Comparison of ENCODE assay signal across 20 cellular contexts in genomic region chr4:183326853-183327252, GRCh38. TPM values are rescaled to one million over a fixed set of nuclear protein-coding genes. Genes with fewer than 3 reads are reported as not detected.
DNase-seq lines count a peak whose midpoint lies in the region; ATAC-seq, FAIRE-seq and TF ChIP-seq lines count a peak whose summit lies in the region.
"Had no signal": no experiment of that assay in that cellular context is flagged by ENCODE, and none has a peak within 500 bp of the region (broad histone marks: within the 10 kb centered on the region; RNA-seq: fewer than 3 reads in every experiment).

No MANE protein-coding gene starts in this region.

- DNase-seq in A549 (ENCODE audit: low read depth in 1 of 2, low spot score in 1 of 2) (no peak), NB4 (ENCODE audit: low read depth) (peak; percentile 61), choroid plexus epithelial cell (ENCODE audit: low read depth) (peak; percentile 33), adrenal gland (no peak), H9 (no peak), NCI-H345 (lab: John Stamatoyannopoulos, UW) (no peak)
- DNase-seq in activated naive CD4-positive, alpha-beta T cell treated with anti-CD3 and anti-CD28 coated beads for 36 hours = no peak
- DNase-seq: activated CD4-positive, alpha-beta T cell treated with anti-CD3 and anti-CD28 coated beads for 48 hours; activated CD8-positive, alpha-beta memory T cell treated with anti-CD3 and anti-CD28 coated beads, Interleukin-2, amount 50 U/mL, for 48 hours; activated naive CD4-positive, alpha-beta T cell; dermis blood vessel endothelial cell; lower lobe of right lung; NCI-H1105 treated with DMSO at 0.1 percent for 48 hours; stimulated activated CD4-positive, alpha-beta T cell treated with anti-CD3 and anti-CD28 coated beads, Interleukin-4, amount 100 ng/mL, for 1 hour; T1000 had no signal

- H2AFZ ChIP-seq in H9 (ENCODE audit: low read length) = no peak overlapping the region
- H2AFZ ChIP-seq: parathyroid adenoma had no signal

- H3K4me2 ChIP-seq in A549 = no peak overlapping the region
- no peak overlapping the region for H3K4me2 ChIP-seq in H9 (ENCODE audit: insufficient read depth, insufficient read length, low read length)

- intact Hi-C loops in adrenal gland (cut with DNase I) = no loop called here
- intact Hi-C loops in activated naive CD4-positive, alpha-beta T cell treated with anti-CD3 and anti-CD28 coated beads for 36 hours (cut with micrococcal nuclease) = no loop called here

- H3K36me3 ChIP-seq in adrenal gland (replicated peaks in 1 of 2) = no peaks in the 10 kb centered on the region
- H3K36me3 ChIP-seq: lower lobe of right lung, suprapubic skin had no signal

- H3K4me3 ChIP-seq in A549 (no peak overlapping the region), NB4 (ENCODE audit: low read depth, low read length) (no peak overlapping the region), choroid plexus epithelial cell (ENCODE audit: low read depth, low read length) (no peak overlapping the region), adrenal gland (no peak overlapping the region)
- H3K4me3 ChIP-seq: lower lobe of right lung, SK-N-MC, suprapubic skin had no signal

- H2BK15ac ChIP-seq in H9 (ENCODE audit: low read depth, low read length) = no peak overlapping the region

- H3K9me3 Mint-ChIP-seq in H9 = peaks cover 19 to 26% of the 10 kb centered on the region in 2 experiments
- peaks cover 5% of the 10 kb centered on the region for H3K9me3 Mint-ChIP-seq in activated naive CD4-positive, alpha-beta T cell treated with anti-CD3 and anti-CD28 coated beads for 36 hours

- no peak overlapping the region for H3K27ac Mint-ChIP-seq in H9
- no peak overlapping the region for H3K27ac Mint-ChIP-seq in activated naive CD4-positive, alpha-beta T cell treated with anti-CD3 and anti-CD28 coated beads for 36 hours

- TF ChIP-seq EP300 in A549 (IDR thresholded peaks at IDR 0.05) = no peak

- TF ChIP-seq RAD21 in A549 (conservative IDR thresholded peaks at IDR 0.05 in 1 of 2, IDR thresholded peaks at IDR 0.05 in 1 of 2) = no peak

- no peak overlapping the region for H3K27ac ChIP-seq in A549
- H3K27ac ChIP-seq in adrenal gland = no peak overlapping the region
- H3K27ac ChIP-seq in H9 (ENCODE audit: insufficient read length, low read depth, low read length) = no peak overlapping the region
- H3K27ac ChIP-seq: lower lobe of right lung, parathyroid adenoma, SK-N-MC, suprapubic skin had no signal

- no peaks in the 10 kb centered on the region for H3K27me3 Mint-ChIP-seq in H9 (ENCODE audit: low read depth)
- no peaks in the 10 kb centered on the region for H3K27me3 Mint-ChIP-seq in activated naive CD4-positive, alpha-beta T cell treated with anti-CD3 and anti-CD28 coated beads for 36 hours (ENCODE audit: low read depth)

- H4K5ac ChIP-seq in H9 (ENCODE audit: insufficient read length, low read depth, low read length) = no peak overlapping the region

- H3K79me2 ChIP-seq in H9 (ENCODE audit: insufficient read depth, low read length) = no peaks in the 10 kb centered on the region
- H3K79me2 ChIP-seq: parathyroid adenoma had no signal

- no peaks in the 10 kb centered on the region for H4K20me1 ChIP-seq in H9 (ENCODE audit: control insufficient read depth, insufficient read depth, insufficient read length)

- no peak for TF ChIP-seq CTCF in A549 (IDR thresholded peaks at IDR 0.05)
- no peak for TF ChIP-seq CTCF in NB4 (IDR thresholded peaks at IDR 0.05; ENCODE audit: low read depth, low read length)
- TF ChIP-seq CTCF in choroid plexus epithelial cell (conservative IDR thresholded peaks at IDR 0.05; ENCODE audit: low read depth, low read length) = no peak
- no peak for TF ChIP-seq CTCF in adrenal gland (IDR thresholded peaks at IDR 0.05)
- TF ChIP-seq CTCF in H9 (conservative IDR thresholded peaks at IDR 0.05) = no peak

- H3K79me1 ChIP-seq in H9 (ENCODE audit: insufficient read depth, low read depth, low read length, poor library complexity, severe bottlenecking) = no peaks in the 10 kb centered on the region

- FAIRE-seq in A549 (lab: Jason Lieb, UNC) = no peak

- H3K56ac ChIP-seq in H9 (ENCODE audit: insufficient read length, low read depth, low read length) = no peak overlapping the region

- no peak for TF ChIP-seq POLR2A in A549 (IDR thresholded peaks at IDR 0.05; ENCODE audit: low read length)
- no peak for TF ChIP-seq POLR2A in NB4 (IDR thresholded peaks at IDR 0.05; ENCODE audit: extremely low read depth, insufficient read length)
- no peak for TF ChIP-seq POLR2A in adrenal gland (IDR thresholded peaks at IDR 0.05)

- H2BK5ac ChIP-seq in H9 (ENCODE audit: insufficient read length, low read length) = no peak overlapping the region

- no peaks in the 10 kb centered on the region for H3K27me3 ChIP-seq in adrenal gland
- H3K27me3 ChIP-seq in H9 (ENCODE audit: insufficient read depth, low read length) = no peaks in the 10 kb centered on the region
- H3K27me3 ChIP-seq: suprapubic skin had no signal

- H3K9me3 ChIP-seq in A549 (no peaks in the 10 kb centered on the region; the same call in 2 of the 3 replicates), adrenal gland (replicated peaks in 1 of 3) (no peaks in the 10 kb centered on the region), H9 (ENCODE audit: control insufficient read depth, low read depth, low read length) (no peaks in the 10 kb centered on the region)
- H3K9me3 ChIP-seq: lower lobe of right lung, suprapubic skin had no signal

- CTCF ChIA-PET in A549 (lab: Yijun Ruan, JAX) = no interaction called here
- CTCF ChIA-PET in activated naive CD4-positive, alpha-beta T cell treated with anti-CD3 and anti-CD28 coated beads for 36 hours (lab: Charles Lee) = no interaction called here

- no peak overlapping the region for H2BK12ac ChIP-seq in H9 (ENCODE audit: insufficient read length, low read depth, low read length)

- H3K4me1 ChIP-seq in A549 (0 out of 3 replicates have a peak, but pooled peaks cover 3% of the 10 kb centered on the region), adrenal gland (replicated peaks in 1 of 2) (no peaks in the 10 kb centered on the region), H9 (ENCODE audit: insufficient read depth, low read length) (no peaks in the 10 kb centered on the region)
- H3K4me1 ChIP-seq: lower lobe of right lung, suprapubic skin had no signal

- H4K91ac ChIP-seq in H9 (ENCODE audit: insufficient read length, low read depth, low read length) = no peak overlapping the region

- no peaks in the 10 kb centered on the region for H3K23me2 ChIP-seq in H9 (ENCODE audit: insufficient read length, low read depth, low read length, poor library complexity, severe bottlenecking)

- H3K9ac ChIP-seq in H9 (ENCODE audit: extremely low read depth, insufficient read length, low read length) = no peak overlapping the region
- H3K9ac ChIP-seq: parathyroid adenoma had no signal

- H4K8ac ChIP-seq in H9 (replicated peaks; ENCODE audit: insufficient read length, low read depth, low read length) = no peak overlapping the region

- no peak overlapping the region for H3K4ac ChIP-seq in H9 (ENCODE audit: low read depth, low read length)

- H3K14ac ChIP-seq in H9 (ENCODE audit: insufficient read depth, low read length) = no peak overlapping the region

- H2BK120ac ChIP-seq in H9 (ENCODE audit: low read depth, low read length, poor library complexity, severe bottlenecking) = no peak overlapping the region

- peaks cover 8 to 22% (median 20%) of the 10 kb centered on the region in 3 experiments for H3K36me3 Mint-ChIP-seq in H9 (ENCODE audit: insufficient read depth in 1 of 3, low read depth in 3 of 3)
- no peaks in the 10 kb centered on the region for H3K36me3 Mint-ChIP-seq in activated naive CD4-positive, alpha-beta T cell treated with anti-CD3 and anti-CD28 coated beads for 36 hours (ENCODE audit: low read depth)

- POLR2A ChIA-PET in A549 (lab: Yijun Ruan, JAX) = no interaction called here

- H2AK5ac ChIP-seq in H9 (ENCODE audit: insufficient read length, low read length) = no peak overlapping the region

- WGBS in A549 (ENCODE audit: missing lambda C conversion rate) = 0% methylated on average over 1 of the region's 2 CpGs
- WGBS in adrenal gland, 4 donors = 43 to 75% (median 69%) methylated on average over 2 of the region's 2 CpGs
- WGBS in H9 (ENCODE audit: extremely low coverage, insufficient read length, low lambda C conversion rate) = no CpG with 5 or more reads among the region's 2 CpGs

- peak; percentile 32 to 41; a peak in 3 of 6 replicates for ATAC-seq in A549
- ATAC-seq in GM18868 (IDR thresholded peaks at IDR 0.05; ENCODE audit: unreplicated experiment) = peak; percentile 78
- ATAC-seq: lower lobe of right lung had no signal

- H2BK20ac ChIP-seq in H9 (ENCODE audit: low read depth, low read length, poor library complexity, severe bottlenecking) = no peak overlapping the region

- no peak overlapping the region for H3T11ph ChIP-seq in H9 (ENCODE audit: low read length)

- H3K4me1 Mint-ChIP-seq in H9 = 0 out of 4 replicates have a peak, but pooled peaks cover 0 to 2% of the 10 kb centered on the region in 2 experiments
- no peaks in the 10 kb centered on the region for H3K4me1 Mint-ChIP-seq in activated naive CD4-positive, alpha-beta T cell treated with anti-CD3 and anti-CD28 coated beads for 36 hours (ENCODE audit: low read depth)

- H3K23ac ChIP-seq in H9 (ENCODE audit: insufficient read length, low read depth, low read length) = no peak overlapping the region

- no peak overlapping the region for H3K4me3 Mint-ChIP-seq in H9
- no peak overlapping the region for H3K4me3 Mint-ChIP-seq in activated naive CD4-positive, alpha-beta T cell treated with anti-CD3 and anti-CD28 coated beads for 36 hours

- H3K18ac ChIP-seq in H9 (ENCODE audit: insufficient read length, low read depth, low read length) = no peak overlapping the region

TF ChIP-seq in A549, 52 proteins besides CTCF, POLR2A, EP300 and RAD21 (continues in another document):
- TF ChIP-seq NFE2L2 (conservative IDR thresholded peaks at IDR 0.05; ENCODE audit: low read length) = no peak
- no peak for TF ChIP-seq FOSL2 (IDR thresholded peaks at IDR 0.05)
- peak; percentile 39; the same call in 1 of the 2 replicates for TF ChIP-seq FOSL2 (CRISPR knock-in tag; IDR thresholded peaks at IDR 0.05)

RNA-seq across cellular contexts. Expression of gene CLDN24, which starts 4.6 kb away (rescaled TPM):
- polyA plus RNA-seq in A549 (2011; rRNA removed) (not detected in 2 replicates), A549 (2017; fragmentation: RNase III; extraction: RNeasy Plus Mini Kit Qiagen cat#74134 plus additional on column Dnase treatment) (not detected in 3 replicates), adrenal gland (not detected)
- not detected in 2 replicates for polyA plus RNA-seq in A549 (2012; cell fraction: cytosol; rRNA removed)
- polyA plus RNA-seq in A549 (2012; cell fraction: nucleus; rRNA removed) = not detected in 2 replicates
- polyA minus RNA-seq in A549 (2011; rRNA and poly(A)+ RNA removed) = not detected in 2 replicates
- total RNA-seq in adrenal gland (not detected), H9 (2021) (not detected in 2 replicates)
- total RNA-seq in activated naive CD4-positive, alpha-beta T cell treated with anti-CD3 and anti-CD28 coated beads for 36 hours = not detected
- total RNA-seq: dermis blood vessel endothelial cell, epithelial cell of proximal tubule, lower lobe of right lung, suprapubic skin had no signal

RNA-seq across cellular contexts. Expression of gene CLDN22, which starts 6.8 kb away (rescaled TPM):
- not detected in 2 replicates for polyA plus RNA-seq in A549 (2011; rRNA removed)
- polyA plus RNA-seq in A549 (2012; cell fraction: cytosol; rRNA removed) = not detected in 2 replicates
- polyA plus RNA-seq in A549 (2012; cell fraction: nucleus; rRNA removed) = not detected in 2 replicates
- polyA plus RNA-seq in A549 (2017; fragmentation: RNase III; extraction: RNeasy Plus Mini Kit Qiagen cat#74134 plus additional on column Dnase treatment) = not detected in 3 replicates
- polyA minus RNA-seq in A549 (2011; rRNA and poly(A)+ RNA removed) = not detected in 2 replicates
- not detected for total RNA-seq in adrenal gland
- not detected for polyA plus RNA-seq in adrenal gland
- not detected in 2 replicates for total RNA-seq in H9 (2021)
- not detected for total RNA-seq in activated naive CD4-positive, alpha-beta T cell treated with anti-CD3 and anti-CD28 coated beads for 36 hours
- total RNA-seq: dermis blood vessel endothelial cell, epithelial cell of proximal tubule, lower lobe of right lung, suprapubic skin had no signal

Comparison
In these comparisons a context has a peak if more than half of its experiments do, and no peak if none do; other contexts are left out.
1. DNase-seq: peak in NB4 (single experiment) and choroid plexus epithelial cell (single experiment); none in A549 (0 of 2), adrenal gland (0 of 7), H9 (single experiment), NCI-H345 (single experiment) and activated naive CD4-positive, alpha-beta T cell treated with anti-CD3 and anti-CD28 coated beads for 36 hours (single experiment).